Comparison of ENCODE assay signal across 8 cellular contexts in the genomic region with DNA sequence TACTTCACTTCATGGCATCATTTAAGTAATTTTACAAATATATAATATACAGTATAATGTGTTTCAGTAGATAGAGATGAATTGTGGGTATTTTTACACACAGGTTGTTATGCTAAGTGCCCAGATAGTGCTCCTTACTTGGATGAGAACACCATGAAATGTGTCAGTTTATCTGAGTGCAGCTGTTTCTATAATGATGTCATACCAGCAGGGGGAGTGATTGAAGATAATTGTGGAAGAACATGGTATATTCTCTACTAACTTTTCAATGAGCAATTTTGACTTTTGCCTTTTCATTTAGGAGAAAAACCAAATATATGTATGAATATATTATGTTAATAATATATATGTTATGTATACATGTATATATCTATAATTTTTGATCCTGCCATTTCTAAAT.
DNase-seq lines count a peak whose midpoint lies in the region; ATAC-seq and TF ChIP-seq lines count a peak whose summit lies in the region.

No MANE protein-coding gene starts in this region.

- ATAC-seq in omental fat pad (ENCODE audit: low FRiP score): no peak

- TF ChIP-seq CTCF in omental fat pad (IDR thresholded peaks at IDR 0.05): no peak

- peak; percentile 83 for DNase-seq in DMS53 (lab: John Stamatoyannopoulos, UW)
- DNase-seq in H4 (ENCODE audit: low spot score): peak; percentile 8
- peak; percentile 29 for DNase-seq in NCI-H345 treated with DMSO at 0.1 percent for 48 hours (lab: John Stamatoyannopoulos, UW; ENCODE audit: unreplicated experiment)
- DNase-seq in glomerular visceral epithelial cell (ENCODE audit: extremely low spot score): peak; percentile 1
- DNase-seq in omental fat pad (ENCODE audit: low spot score): no peak
- DNase-seq in mucosa of gallbladder (ENCODE audit: low spot score): no peak
- no peak for DNase-seq in stimulated activated CD4-positive, alpha-beta T cell treated with anti-CD3 and anti-CD28 coated beads, Interleukin-15, amount 100 ng/mL, for 24 hours
- no peak for DNase-seq in activated T-cell treated with anti-CD3 and anti-CD28 coated beads, Interleukin-2, amount 50 U/mL, for 1 hour

Comparison
In these comparisons a context has a peak if more than half of its experiments do, and no peak if none do; other contexts are left out.
1. DNase-seq: peak in DMS53 (single experiment), H4 (single experiment), NCI-H345 treated with DMSO at 0.1 percent for 48 hours (single experiment) and glomerular visceral epithelial cell (single experiment); none in omental fat pad (single experiment), mucosa of gallbladder (single experiment), stimulated activated CD4-positive, alpha-beta T cell treated with anti-CD3 and anti-CD28 coated beads, Interleukin-15, amount 100 ng/mL, for 24 hours (single experiment) and activated T-cell treated with anti-CD3 and anti-CD28 coated beads, Interleukin-2, amount 50 U/mL, for 1 hour (single experiment).